Comparison of ENCODE assay signal across 1 cellular context in genomic region chr5:79961731-79962579, GRCh38.
TF ChIP-seq lines count a peak whose summit lies in the region.

No MANE protein-coding gene starts in this region.

TF ChIP-seq in H1, 55 proteins besides CTCF, POLR2A, EP300 and RAD21:
- TF ChIP-seq, protein P1, sequence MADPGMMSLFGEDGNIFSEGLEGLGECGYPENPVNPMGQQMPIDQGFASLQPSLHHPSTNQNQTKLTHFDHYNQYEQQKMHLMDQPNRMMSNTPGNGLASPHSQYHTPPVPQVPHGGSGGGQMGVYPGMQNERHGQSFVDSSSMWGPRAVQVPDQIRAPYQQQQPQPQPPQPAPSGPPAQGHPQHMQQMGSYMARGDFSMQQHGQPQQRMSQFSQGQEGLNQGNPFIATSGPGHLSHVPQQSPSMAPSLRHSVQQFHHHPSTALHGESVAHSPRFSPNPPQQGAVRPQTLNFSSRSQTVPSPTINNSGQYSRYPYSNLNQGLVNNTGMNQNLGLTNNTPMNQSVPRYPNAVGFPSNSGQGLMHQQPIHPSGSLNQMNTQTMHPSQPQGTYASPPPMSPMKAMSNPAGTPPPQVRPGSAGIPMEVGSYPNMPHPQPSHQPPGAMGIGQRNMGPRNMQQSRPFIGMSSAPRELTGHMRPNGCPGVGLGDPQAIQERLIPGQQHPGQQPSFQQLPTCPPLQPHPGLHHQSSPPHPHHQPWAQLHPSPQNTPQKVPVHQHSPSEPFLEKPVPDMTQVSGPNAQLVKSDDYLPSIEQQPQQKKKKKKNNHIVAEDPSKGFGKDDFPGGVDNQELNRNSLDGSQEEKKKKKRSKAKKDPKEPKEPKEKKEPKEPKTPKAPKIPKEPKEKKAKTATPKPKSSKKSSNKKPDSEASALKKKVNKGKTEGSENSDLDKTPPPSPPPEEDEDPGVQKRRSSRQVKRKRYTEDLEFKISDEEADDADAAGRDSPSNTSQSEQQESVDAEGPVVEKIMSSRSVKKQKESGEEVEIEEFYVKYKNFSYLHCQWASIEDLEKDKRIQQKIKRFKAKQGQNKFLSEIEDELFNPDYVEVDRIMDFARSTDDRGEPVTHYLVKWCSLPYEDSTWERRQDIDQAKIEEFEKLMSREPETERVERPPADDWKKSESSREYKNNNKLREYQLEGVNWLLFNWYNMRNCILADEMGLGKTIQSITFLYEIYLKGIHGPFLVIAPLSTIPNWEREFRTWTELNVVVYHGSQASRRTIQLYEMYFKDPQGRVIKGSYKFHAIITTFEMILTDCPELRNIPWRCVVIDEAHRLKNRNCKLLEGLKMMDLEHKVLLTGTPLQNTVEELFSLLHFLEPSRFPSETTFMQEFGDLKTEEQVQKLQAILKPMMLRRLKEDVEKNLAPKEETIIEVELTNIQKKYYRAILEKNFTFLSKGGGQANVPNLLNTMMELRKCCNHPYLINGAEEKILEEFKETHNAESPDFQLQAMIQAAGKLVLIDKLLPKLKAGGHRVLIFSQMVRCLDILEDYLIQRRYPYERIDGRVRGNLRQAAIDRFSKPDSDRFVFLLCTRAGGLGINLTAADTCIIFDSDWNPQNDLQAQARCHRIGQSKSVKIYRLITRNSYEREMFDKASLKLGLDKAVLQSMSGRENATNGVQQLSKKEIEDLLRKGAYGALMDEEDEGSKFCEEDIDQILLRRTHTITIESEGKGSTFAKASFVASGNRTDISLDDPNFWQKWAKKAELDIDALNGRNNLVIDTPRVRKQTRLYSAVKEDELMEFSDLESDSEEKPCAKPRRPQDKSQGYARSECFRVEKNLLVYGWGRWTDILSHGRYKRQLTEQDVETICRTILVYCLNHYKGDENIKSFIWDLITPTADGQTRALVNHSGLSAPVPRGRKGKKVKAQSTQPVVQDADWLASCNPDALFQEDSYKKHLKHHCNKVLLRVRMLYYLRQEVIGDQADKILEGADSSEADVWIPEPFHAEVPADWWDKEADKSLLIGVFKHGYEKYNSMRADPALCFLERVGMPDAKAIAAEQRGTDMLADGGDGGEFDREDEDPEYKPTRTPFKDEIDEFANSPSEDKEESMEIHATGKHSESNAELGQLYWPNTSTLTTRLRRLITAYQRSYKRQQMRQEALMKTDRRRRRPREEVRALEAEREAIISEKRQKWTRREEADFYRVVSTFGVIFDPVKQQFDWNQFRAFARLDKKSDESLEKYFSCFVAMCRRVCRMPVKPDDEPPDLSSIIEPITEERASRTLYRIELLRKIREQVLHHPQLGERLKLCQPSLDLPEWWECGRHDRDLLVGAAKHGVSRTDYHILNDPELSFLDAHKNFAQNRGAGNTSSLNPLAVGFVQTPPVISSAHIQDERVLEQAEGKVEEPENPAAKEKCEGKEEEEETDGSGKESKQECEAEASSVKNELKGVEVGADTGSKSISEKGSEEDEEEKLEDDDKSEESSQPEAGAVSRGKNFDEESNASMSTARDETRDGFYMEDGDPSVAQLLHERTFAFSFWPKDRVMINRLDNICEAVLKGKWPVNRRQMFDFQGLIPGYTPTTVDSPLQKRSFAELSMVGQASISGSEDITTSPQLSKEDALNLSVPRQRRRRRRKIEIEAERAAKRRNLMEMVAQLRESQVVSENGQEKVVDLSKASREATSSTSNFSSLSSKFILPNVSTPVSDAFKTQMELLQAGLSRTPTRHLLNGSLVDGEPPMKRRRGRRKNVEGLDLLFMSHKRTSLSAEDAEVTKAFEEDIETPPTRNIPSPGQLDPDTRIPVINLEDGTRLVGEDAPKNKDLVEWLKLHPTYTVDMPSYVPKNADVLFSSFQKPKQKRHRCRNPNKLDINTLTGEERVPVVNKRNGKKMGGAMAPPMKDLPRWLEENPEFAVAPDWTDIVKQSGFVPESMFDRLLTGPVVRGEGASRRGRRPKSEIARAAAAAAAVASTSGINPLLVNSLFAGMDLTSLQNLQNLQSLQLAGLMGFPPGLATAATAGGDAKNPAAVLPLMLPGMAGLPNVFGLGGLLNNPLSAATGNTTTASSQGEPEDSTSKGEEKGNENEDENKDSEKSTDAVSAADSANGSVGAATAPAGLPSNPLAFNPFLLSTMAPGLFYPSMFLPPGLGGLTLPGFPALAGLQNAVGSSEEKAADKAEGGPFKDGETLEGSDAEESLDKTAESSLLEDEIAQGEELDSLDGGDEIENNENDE (IDR thresholded peaks at IDR 0.05; ENCODE audit: insufficient replicate concordance, low read length): no peak
- TF ChIP-seq TCF12 (IDR thresholded peaks at IDR 0.05; ENCODE audit: low read depth, low read length) (no peak), TAF7 (optimal IDR thresholded peaks at IDR 0.05; ENCODE audit: borderline replicate concordance, low read depth, low read length) (no peak), SUZ12 (IDR thresholded peaks at IDR 0.05; ENCODE audit: low read length) (no peak), E2F6 (IDR thresholded peaks at IDR 0.05) (no peak), GTF2F1 (IDR thresholded peaks at IDR 0.05; ENCODE audit: borderline replicate concordance, low read depth, low read length) (no peak), CHD2 (IDR thresholded peaks at IDR 0.05; ENCODE audit: low read length) (no peak), KDM1A (IDR thresholded peaks at IDR 0.05; ENCODE audit: borderline replicate concordance, low read length) (no peak), SAP30 (IDR thresholded peaks at IDR 0.05; ENCODE audit: insufficient read depth, insufficient replicate concordance, low read length) (no peak), SP2 (IDR thresholded peaks at IDR 0.05; ENCODE audit: low read length) (no peak), CHD1 (IDR thresholded peaks at IDR 0.05; ENCODE audit: low read depth, low read length) (no peak), BCL11A (IDR thresholded peaks at IDR 0.05; ENCODE audit: low read depth in 2 of 2, low read length in 2 of 2) (no peak), HDAC2 (IDR thresholded peaks at IDR 0.05; ENCODE audit: borderline replicate concordance in 1 of 2, low read depth in 2 of 2, low read length in 2 of 2) (no peak), SRF (IDR thresholded peaks at IDR 0.05; ENCODE audit: low read depth, low read length) (no peak), CEBPB (IDR thresholded peaks at IDR 0.05; ENCODE audit: low read depth, low read length) (no peak), JUND (IDR thresholded peaks at IDR 0.05; ENCODE audit: low read length) (no peak), NANOG (IDR thresholded peaks at IDR 0.05; ENCODE audit: insufficient read depth, low read depth, low read length, poor library complexity, severe bottlenecking) (no peak), TEAD4 (IDR thresholded peaks at IDR 0.05; ENCODE audit: low read depth, low read length) (no peak)
- TF ChIP-seq, protein P2, sequence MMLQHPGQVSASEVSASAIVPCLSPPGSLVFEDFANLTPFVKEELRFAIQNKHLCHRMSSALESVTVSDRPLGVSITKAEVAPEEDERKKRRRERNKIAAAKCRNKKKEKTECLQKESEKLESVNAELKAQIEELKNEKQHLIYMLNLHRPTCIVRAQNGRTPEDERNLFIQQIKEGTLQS (IDR thresholded peaks at IDR 0.05; ENCODE audit: insufficient read depth, low read depth, low read length): no peak
